19 cellular contexts compared by ENCODE assay signal in genomic region chr11:126391286-126391954, GRCh38. TPM values are rescaled to one million over a fixed set of nuclear protein-coding genes. Genes with fewer than 3 reads are reported as not detected.
A peak's percentile ranks its signal among the peaks of the same experiment; 100 is the strongest.
DNase-seq lines count a peak whose midpoint lies in the region; ATAC-seq and TF ChIP-seq lines count a peak whose summit lies in the region.
"Had no signal": no experiment of that assay in that cellular context is flagged by ENCODE, and none has a peak within 500 bp of the region (broad histone marks: within the 10 kb centered on the region; RNA-seq: fewer than 3 reads in every experiment).

No MANE protein-coding gene starts in this region.

- POLR2A ChIA-PET in WTC11 (lab: Charles Lee): no interaction called here
- POLR2A ChIA-PET in naive thymus-derived CD4-positive, alpha-beta T cell (lab: Charles Lee): no interaction called here

- H3K4me1 ChIP-seq in heart left ventricle: peaks cover 12 to 81% (median 56%) of the 10 kb centered on the region in 12 donors
- H3K4me1 ChIP-seq in naive thymus-derived CD4-positive, alpha-beta T cell (ENCODE audit: control insufficient read depth in 2 of 2, insufficient read depth in 2 of 2, low read length in 2 of 2): no peaks in the 10 kb centered on the region
- H3K4me1 ChIP-seq: A549, prostate gland had no signal

- intact Hi-C loops in heart left ventricle (cut with DNase I) (loop anchor here in 4 of 10 donors (5.0 kb wide), 2 partner anchors 34 to 74 kb away; partner anchors contain the start of gene ST3GAL4 (in 4 of the 4)), cardiac septum (cut with DNase I) (loop anchor here (5.0 kb wide), 2 partner anchors 34 to 79 kb away; partner anchors contain the start of gene ST3GAL4)
- intact Hi-C loops in naive thymus-derived CD4-positive, alpha-beta T cell (cut with micrococcal nuclease): no loop called here

- TF ChIP-seq POLR2A in heart left ventricle (IDR thresholded peaks at IDR 0.05): no peak

- 50 to 67% (median 57%) methylated on average over 6 to 7 of the region's 7 CpGs for WGBS in heart left ventricle, 4 donors

- H3K4me3 Mint-ChIP-seq in WTC11: no peak overlapping the region
- no peak overlapping the region for H3K4me3 Mint-ChIP-seq in naive thymus-derived CD4-positive, alpha-beta T cell
- H3K4me3 Mint-ChIP-seq in activated T-cell treated with anti-CD3 and anti-CD28 coated beads, Interleukin-2, amount 50 U/mL, for 72 hours: no peak overlapping the region
- H3K4me3 Mint-ChIP-seq: activated CD4-positive, alpha-beta memory T cell treated with anti-CD3 and anti-CD28 coated beads for 36 hours; activated naive CD8-positive, alpha-beta T cell treated with anti-CD3 and anti-CD28 coated beads for 36 hours; CD4-positive, alpha-beta memory T cell had no signal

- H3K36me3 ChIP-seq in heart left ventricle: no peaks in the 10 kb centered on the region
- no peaks in the 10 kb centered on the region for H3K36me3 ChIP-seq in naive thymus-derived CD4-positive, alpha-beta T cell (ENCODE audit: control insufficient read depth in 2 of 3, insufficient read depth in 3 of 3, low read length in 3 of 3)
- H3K36me3 ChIP-seq: prostate gland, upper lobe of left lung had no signal

- H3K4me1 Mint-ChIP-seq in WTC11: peaks cover 23% of the 10 kb centered on the region
- H3K4me1 Mint-ChIP-seq in naive thymus-derived CD4-positive, alpha-beta T cell: peaks cover 0 to 15% (median 0%) of the 10 kb centered on the region in 7 donors
- no peaks in the 10 kb centered on the region for H3K4me1 Mint-ChIP-seq in activated T-cell treated with anti-CD3 and anti-CD28 coated beads, Interleukin-2, amount 50 U/mL, for 72 hours (ENCODE audit: low read depth)

- H3K27ac ChIP-seq in heart left ventricle: peak overlapping the region in 10 of 12 donors; percentile 47 to 93 (median 75)
- no peak overlapping the region for H3K27ac ChIP-seq in naive thymus-derived CD4-positive, alpha-beta T cell (ENCODE audit: low read depth, low read length)
- H3K27ac ChIP-seq: A549, prostate gland, SK-N-MC had no signal

- H3K27ac Mint-ChIP-seq in WTC11: 0 out of 2 replicates have a peak overlapping the region, but pooled peaks have one; percentile 40
- no peak overlapping the region for H3K27ac Mint-ChIP-seq in naive thymus-derived CD4-positive, alpha-beta T cell
- H3K27ac Mint-ChIP-seq in activated T-cell treated with anti-CD3 and anti-CD28 coated beads, Interleukin-2, amount 50 U/mL, for 72 hours: no peak overlapping the region
- H3K27ac Mint-ChIP-seq: activated CD4-positive, alpha-beta memory T cell treated with anti-CD3 and anti-CD28 coated beads for 36 hours; activated naive CD8-positive, alpha-beta T cell treated with anti-CD3 and anti-CD28 coated beads for 36 hours had no signal

- H3K27me3 ChIP-seq in heart left ventricle: no peaks in the 10 kb centered on the region
- H3K27me3 ChIP-seq in naive thymus-derived CD4-positive, alpha-beta T cell (ENCODE audit: control insufficient read depth in 2 of 2, insufficient read depth in 2 of 2, low read length in 2 of 2): no peaks in the 10 kb centered on the region
- H3K27me3 ChIP-seq: upper lobe of left lung had no signal

- ATAC-seq in heart left ventricle (no peak), WTC11 (no peak; the same call in 1 of the 2 replicates), HG02973 (IDR thresholded peaks at IDR 0.05; ENCODE audit: unreplicated experiment) (no peak), HG03442 (IDR thresholded peaks at IDR 0.05; ENCODE audit: unreplicated experiment) (no peak)
- peak; percentile 14 for ATAC-seq in naive thymus-derived CD4-positive, alpha-beta T cell
- no peak for ATAC-seq in activated T-cell treated with anti-CD3 and anti-CD28 coated beads, Interleukin-2, amount 50 U/mL, for 72 hours (replicated peaks in 1 of 2)

- TF ChIP-seq CTCF in heart left ventricle (IDR thresholded peaks at IDR 0.05) (no peak), WTC11 (IDR thresholded peaks at IDR 0.05) (no peak)

- H3K4me3 ChIP-seq in heart left ventricle: no peak overlapping the region
- H3K4me3 ChIP-seq in naive thymus-derived CD4-positive, alpha-beta T cell (ENCODE audit: low read length): no peak overlapping the region
- H3K4me3 ChIP-seq: A549, prostate gland, SK-N-MC, upper lobe of left lung had no signal

- no peaks in the 10 kb centered on the region for H3K27me3 Mint-ChIP-seq in WTC11 (ENCODE audit: low read depth)
- no peaks in the 10 kb centered on the region for H3K27me3 Mint-ChIP-seq in naive thymus-derived CD4-positive, alpha-beta T cell
- H3K27me3 Mint-ChIP-seq in activated T-cell treated with anti-CD3 and anti-CD28 coated beads, Interleukin-2, amount 50 U/mL, for 72 hours (ENCODE audit: low read depth): no peaks in the 10 kb centered on the region
- H3K27me3 Mint-ChIP-seq: activated CD4-positive, alpha-beta memory T cell treated with anti-CD3 and anti-CD28 coated beads for 36 hours; CD4-positive, alpha-beta memory T cell had no signal

- no peak for DNase-seq in heart left ventricle
- DNase-seq in cardiac septum (ENCODE audit: low spot score): no peak
- DNase-seq in WTC11 (ENCODE audit: low spot score): no peak
- DNase-seq in naive thymus-derived CD4-positive, alpha-beta T cell: no peak
- no peak for DNase-seq in islet precursor cell
- no peak for DNase-seq in activated T-cell treated with anti-CD3 and anti-CD28 coated beads, Interleukin-2, amount 50 U/mL, for 72 hours
- DNase-seq: activated CD4-positive, alpha-beta memory T cell treated with anti-CD3 and anti-CD28 coated beads for 36 hours; activated naive CD8-positive, alpha-beta T cell treated with anti-CD3 and anti-CD28 coated beads for 36 hours; CD4-positive, alpha-beta memory T cell; central memory CD4-positive, alpha-beta T cell; effector CD8-positive, alpha-beta T cell; NCI-H1930; stimulated activated naive CD4-positive, alpha-beta T cell treated with Interleukin-2 at 50 U/mL for 16 hours had no signal

- no peaks in the 10 kb centered on the region for H3K36me3 Mint-ChIP-seq in WTC11
- no peaks in the 10 kb centered on the region for H3K36me3 Mint-ChIP-seq in naive thymus-derived CD4-positive, alpha-beta T cell
- H3K36me3 Mint-ChIP-seq in activated T-cell treated with anti-CD3 and anti-CD28 coated beads, Interleukin-2, amount 50 U/mL, for 72 hours (ENCODE audit: insufficient read depth in 2 of 2): no peaks in the 10 kb centered on the region
- H3K36me3 Mint-ChIP-seq: activated CD4-positive, alpha-beta memory T cell treated with anti-CD3 and anti-CD28 coated beads for 36 hours; activated naive CD8-positive, alpha-beta T cell treated with anti-CD3 and anti-CD28 coated beads for 36 hours; CD4-positive, alpha-beta memory T cell had no signal

- no peaks in the 10 kb centered on the region for H3K9me3 ChIP-seq in heart left ventricle
- no peaks in the 10 kb centered on the region for H3K9me3 ChIP-seq in naive thymus-derived CD4-positive, alpha-beta T cell (ENCODE audit: control insufficient read depth in 2 of 3, low read length in 3 of 3)
- H3K9me3 ChIP-seq: A549, prostate gland, upper lobe of left lung had no signal

- CTCF ChIA-PET in WTC11 (lab: Charles Lee): interaction anchor here (1.2 kb wide), 1 partner anchor 81 kb away, joined by 3 read pairs; no protein-coding TSS in a partner anchor
- CTCF ChIA-PET in naive thymus-derived CD4-positive, alpha-beta T cell (lab: Charles Lee): no interaction called here

- H3K9me3 Mint-ChIP-seq in WTC11: no peaks in the 10 kb centered on the region
- no peaks in the 10 kb centered on the region for H3K9me3 Mint-ChIP-seq in naive thymus-derived CD4-positive, alpha-beta T cell
- no peaks in the 10 kb centered on the region for H3K9me3 Mint-ChIP-seq in activated T-cell treated with anti-CD3 and anti-CD28 coated beads, Interleukin-2, amount 50 U/mL, for 72 hours
- H3K9me3 Mint-ChIP-seq: activated CD4-positive, alpha-beta memory T cell treated with anti-CD3 and anti-CD28 coated beads for 36 hours; activated naive CD8-positive, alpha-beta T cell treated with anti-CD3 and anti-CD28 coated beads for 36 hours; CD4-positive, alpha-beta memory T cell had no signal

TF ChIP-seq in WTC11, 78 proteins besides CTCF, POLR2A, EP300 and RAD21 (continues in another document):
- TF ChIP-seq GTF2I (CRISPR knock-in tag; conservative IDR thresholded peaks at IDR 0.05): no peak
- TF ChIP-seq ATF2 (CRISPR knock-in tag; IDR thresholded peaks at IDR 0.05; ENCODE audit: borderline replicate concordance, low read depth): no peak
- TF ChIP-seq PRRX2 (CRISPR knock-in tag; IDR thresholded peaks at IDR 0.05): no peak
- TF ChIP-seq FOXP4 (CRISPR knock-in tag; IDR thresholded peaks at IDR 0.05): no peak
- no peak for TF ChIP-seq SOX15 (CRISPR knock-in tag; IDR thresholded peaks at IDR 0.05)
- no peak for TF ChIP-seq ETV6 (CRISPR knock-in tag; IDR thresholded peaks at IDR 0.05)

RNA-seq across cellular contexts. Expression of gene ST3GAL4, which starts 35.9 kb away (rescaled TPM):
- total RNA-seq in heart left ventricle: 10 to 100 TPM; 30.6 to 88.5 (median 59.8) TPM
- polyA plus RNA-seq in heart left ventricle: 100 to 1,000 TPM in 1 of 2 donors, 10 to 100 TPM in 1; 66.1 to 168 TPM
- 55.1 TPM for total RNA-seq in cardiac septum
- total RNA-seq in WTC11 (2021): 12.8 to 17.3 TPM (median 14.3 TPM) in 3 replicates
- 10 to 100 TPM in 1 of 5 experiments, 1 to 10 TPM in 4; 2.7 to 13.4 (median 4.7) TPM for total RNA-seq in naive thymus-derived CD4-positive, alpha-beta T cell
- 1 to 10 TPM; 4.0 to 4.1 TPM for polyA plus RNA-seq in naive thymus-derived CD4-positive, alpha-beta T cell
- total RNA-seq in activated T-cell treated with anti-CD3 and anti-CD28 coated beads, Interleukin-2, amount 50 U/mL, for 72 hours: 10 to 100 TPM; 10.9 to 12.1 TPM
